In genomic region chr22:25027959-25028840, GRCh38 we compare ENCODE assay signal across 8 cellular contexts.
A peak's percentile ranks its signal among the peaks of the same experiment; 100 is the strongest.
DNase-seq lines count a peak whose midpoint lies in the region; ATAC-seq, FAIRE-seq and TF ChIP-seq lines count a peak whose summit lies in the region.

No MANE protein-coding gene starts in this region.

- no peaks in the 10 kb centered on the region for H3K27me3 ChIP-seq in keratinocyte (ENCODE audit: control insufficient read depth, extremely low read depth, insufficient read depth, low read length)

- ATAC-seq in HG02884 (IDR thresholded peaks at IDR 0.05; ENCODE audit: unreplicated experiment): no peak
- ATAC-seq in GM18907 (IDR thresholded peaks at IDR 0.05; ENCODE audit: unreplicated experiment): no peak
- no peak for ATAC-seq in HG03432 (IDR thresholded peaks at IDR 0.05; ENCODE audit: unreplicated experiment)

- peaks cover 2% of the 10 kb centered on the region for H3K79me2 ChIP-seq in keratinocyte (ENCODE audit: control insufficient read depth, insufficient read depth, low read length)

- dilution Hi-C loops in keratinocyte (cut with MboI; ENCODE audit: extremely low pct_ligation_motif_present, low sequenced_read_pairs): no loop called here

- H2AFZ ChIP-seq in keratinocyte (ENCODE audit: control insufficient read depth, low read length): no peak overlapping the region

- H3K4me3 ChIP-seq in keratinocyte (ENCODE audit: control insufficient read depth in 2 of 3, extremely low read depth in 1 of 3, insufficient read depth in 2 of 3, low read depth in 1 of 3, low read length in 3 of 3): no peak overlapping the region

- H3K4me2 ChIP-seq in keratinocyte (ENCODE audit: control insufficient read depth, extremely low read depth, insufficient read depth, low read depth, low read length): peak overlapping the region; percentile 31

- no peak for TF ChIP-seq POLR2A in GM12891 (IDR thresholded peaks at IDR 0.05; ENCODE audit: low read depth, low read length)

- peak; percentile 23 to 79 (median 27) for TF ChIP-seq CTCF in keratinocyte (optimal IDR thresholded peaks at IDR 0.05 in 1 of 3, IDR thresholded peaks at IDR 0.05 in 1 of 3, conservative IDR thresholded peaks at IDR 0.05 in 1 of 3; ENCODE audit: extremely low read depth in 1 of 3, insufficient read depth in 2 of 3, low read length in 3 of 3)

- H3K9me1 ChIP-seq in keratinocyte (ENCODE audit: control insufficient read depth, extremely low read depth, insufficient read depth, low read length): no peaks in the 10 kb centered on the region

- no peaks in the 10 kb centered on the region for H4K20me1 ChIP-seq in keratinocyte (ENCODE audit: control insufficient read depth, extremely low read depth, insufficient read depth, low read length)

- H3K4me1 ChIP-seq in keratinocyte (ENCODE audit: control insufficient read depth, extremely low read depth, insufficient read depth, low read length): peaks cover 25% of the 10 kb centered on the region

- no peaks in the 10 kb centered on the region for H3K9me3 ChIP-seq in keratinocyte (ENCODE audit: control insufficient read depth, low read depth, low read length)

- FAIRE-seq in keratinocyte (lab: Jason Lieb, UNC): no peak
- FAIRE-seq in GM12891 (lab: Jason Lieb, UNC): no peak

- H3K36me3 ChIP-seq in keratinocyte (ENCODE audit: control insufficient read depth in 2 of 2, extremely low read depth in 1 of 2, insufficient read depth in 2 of 2, low read length in 2 of 2): peaks cover 20 to 29% of the 10 kb centered on the region in 2 experiments

- peak; percentile 10 for DNase-seq in stimulated activated CD4-positive, alpha-beta T cell treated with anti-CD3 and anti-CD28 coated beads, Interleukin-1b, Interleukin-23, amount 100 ng/mL, for 48 hours
- no peak for DNase-seq in stimulated activated CD4-positive, alpha-beta T cell treated with anti-CD3 and anti-CD28 coated beads, Interleukin-4, amount 100 ng/mL, for 1 hour
- DNase-seq in keratinocyte (ENCODE audit: low read depth, low spot score) (no peak), GM12891 (ENCODE audit: insufficient read length, low spot score) (no peak)

- peak overlapping the region; percentile 18 for H3K9ac ChIP-seq in keratinocyte (ENCODE audit: control insufficient read depth, extremely low read depth, insufficient read depth, low read length)

- peak overlapping the region; percentile 31 for H3K27ac ChIP-seq in angular gyrus (ENCODE audit: low read depth, low read length)
- peak overlapping the region; percentile 50 for H3K27ac ChIP-seq in keratinocyte (ENCODE audit: control insufficient read depth, insufficient read depth, low read length)

TF ChIP-seq in GM12891, 5 proteins besides CTCF, POLR2A, EP300 and RAD21:
- no peak for TF ChIP-seq SPI1 (IDR thresholded peaks at IDR 0.05; ENCODE audit: low read depth, low read length)
TF ChIP-seq in GM12891: peak in this region for 0.
